ENCODE assay signal across 12 cellular contexts in genomic region chr17:78419970-78420820, GRCh38. TPM values are rescaled to one million over a fixed set of nuclear protein-coding genes. Genes with fewer than 3 reads are reported as not detected.
DNase-seq lines count a peak whose midpoint lies in the region; ATAC-seq and TF ChIP-seq lines count a peak whose summit lies in the region.
"Had no signal": no experiment of that assay in that cellular context is flagged by ENCODE, and none has a peak within 500 bp of the region (broad histone marks: within the 10 kb centered on the region; RNA-seq: fewer than 3 reads in every experiment).

No MANE protein-coding gene starts in this region.

- CTCF ChIA-PET in IMR-90 (lab: Yijun Ruan, JAX): interaction anchor here (2.2 kb wide), 1 partner anchor 59 kb away, joined by 11 read pairs; no protein-coding TSS in a partner anchor

- H2BK5ac ChIP-seq in IMR-90 (ENCODE audit: low read depth, low read length, poor library complexity, severe bottlenecking) (no peak overlapping the region), trophoblast cell (ENCODE audit: low read depth, low read length, poor library complexity) (peak overlapping the region; percentile 24)

- no peak overlapping the region for H2AFZ ChIP-seq in IMR-90 (replicated peaks; ENCODE audit: low read length, poor library complexity)
- no peak overlapping the region for H2AFZ ChIP-seq in trophoblast cell (ENCODE audit: insufficient read depth, low read length, poor library complexity)

- POLR2A ChIA-PET in IMR-90 (lab: Charles Lee; ENCODE audit: unreplicated experiment): interaction anchor here (0.5 kb wide), 1 partner anchor 66 kb away, joined by 5 read pairs; no protein-coding TSS in a partner anchor

- H3K4me2 ChIP-seq in IMR-90 (ENCODE audit: low read depth, low read length) (no peak overlapping the region), trophoblast cell (ENCODE audit: low read length) (no peak overlapping the region)

- H3K4me1 ChIP-seq in IMR-90 (ENCODE audit: control insufficient read depth, insufficient read depth, low read length) (peaks cover 20% of the 10 kb centered on the region), trophoblast cell (ENCODE audit: control insufficient read depth in 1 of 2, insufficient read depth in 2 of 2, low read length in 2 of 2) (peaks cover 30 to 34% of the 10 kb centered on the region in 2 experiments)
- H3K4me1 ChIP-seq: foreskin keratinocyte had no signal

- H4K20me1 ChIP-seq in IMR-90 (ENCODE audit: insufficient read depth, low read length): peaks cover 22% of the 10 kb centered on the region; the same call in 1 of the 2 replicates

- H2BK20ac ChIP-seq in IMR-90 (ENCODE audit: low read depth, low read length): no peak overlapping the region

- no peak overlapping the region for H2AK5ac ChIP-seq in IMR-90 (ENCODE audit: low read depth, low read length)
- peak overlapping the region; percentile 24 for H2AK5ac ChIP-seq in trophoblast cell (ENCODE audit: low read length)

- no peak overlapping the region for H4K5ac ChIP-seq in IMR-90 (ENCODE audit: low read depth, low read length)

- no peaks in the 10 kb centered on the region for H3K9me3 Mint-ChIP-seq in T-helper 1 cell treated with Interleukin-12 subunit alpha and Interleukin-12 subunit beta and Interleukin-4 antibody, amounts not matched to agents 30 μg/mL and 1 μg/mL, for 36 hours
- peaks cover 5% of the 10 kb centered on the region for H3K9me3 Mint-ChIP-seq in glutamatergic neuron (ENCODE audit: unreplicated experiment)
- H3K9me3 Mint-ChIP-seq in progenitor cell of endocrine pancreas (ENCODE audit: low read depth): no peaks in the 10 kb centered on the region

- H3K36me3 Mint-ChIP-seq in T-helper 1 cell treated with Interleukin-12 subunit alpha and Interleukin-12 subunit beta and Interleukin-4 antibody, amounts not matched to agents 30 μg/mL and 1 μg/mL, for 36 hours (ENCODE audit: low read depth): peaks cover 60% of the 10 kb centered on the region
- H3K36me3 Mint-ChIP-seq in glutamatergic neuron (ENCODE audit: unreplicated experiment) (peaks cover 6% of the 10 kb centered on the region), progenitor cell of endocrine pancreas (ENCODE audit: insufficient read depth) (peaks cover 21% of the 10 kb centered on the region)

- H3K9ac ChIP-seq in IMR-90 (ENCODE audit: low read depth, low read length) (no peak overlapping the region), trophoblast cell (ENCODE audit: low read length) (no peak overlapping the region)

- H3K27ac ChIP-seq in IMR-90 (ENCODE audit: insufficient read depth, low read length) (no peak overlapping the region), trophoblast cell (ENCODE audit: low read depth, low read length) (peak overlapping the region; percentile 13)
- H3K27ac ChIP-seq: foreskin keratinocyte had no signal

- H3K23ac ChIP-seq in IMR-90 (ENCODE audit: low read depth, low read length): no peak overlapping the region
- no peak overlapping the region for H3K23ac ChIP-seq in trophoblast cell (ENCODE audit: low read length)

- no peak overlapping the region for H4K12ac ChIP-seq in trophoblast cell (ENCODE audit: low read depth, low read length)

- 76% methylated on average over 8 of the region's 22 CpGs; no CpG with 5 or more reads in 1 of the 2 experiments for WGBS in IMR-90 (ENCODE audit: extremely low coverage in 2 of 2, insufficient read length in 1 of 2), 2 experiments
- WGBS in trophoblast cell (ENCODE audit: extremely low coverage, insufficient coverage, insufficient read length): no CpG with 5 or more reads among the region's 22 CpGs

- in situ Hi-C loops in IMR-90 (cut with MboI; ENCODE audit: low sequenced_read_pairs): loop anchor here (5.0 to 10.0 kb wide), 3 partner anchors 58 to 305 kb away; partner anchors contain the start of gene SOCS3

- TF ChIP-seq RAD21 in IMR-90 (IDR thresholded peaks at IDR 0.05; ENCODE audit: low read length): no peak

- intact Hi-C loops in IMR-90 (cut with micrococcal nuclease): no loop called here

- dilution Hi-C loops in IMR-90 (cut with HindIII; ENCODE audit: low sequenced_read_pairs, unreplicated experiment): no loop called here

- ATAC-seq in IMR-90 (ENCODE audit: low read depth) (no peak), HG03045 (IDR thresholded peaks at IDR 0.05; ENCODE audit: unreplicated experiment) (no peak), HG03039 (IDR thresholded peaks at IDR 0.05; ENCODE audit: unreplicated experiment) (no peak)
- ATAC-seq: activated CD8-positive, alpha-beta T cell treated with anti-CD3 and anti-CD28 coated beads, Interleukin-2, amount 10 ng/mL, durations not matched to agents 7 days and 5 days; foreskin keratinocyte had no signal

- H3K14ac ChIP-seq in IMR-90 (replicated peaks; ENCODE audit: low read depth, low read length): no peak overlapping the region
- H3K14ac ChIP-seq in trophoblast cell (ENCODE audit: low read length): peak overlapping the region; percentile 33

- no peak overlapping the region for H4K8ac ChIP-seq in IMR-90 (ENCODE audit: low read depth in 2 of 2, low read length in 2 of 2)
- H4K8ac ChIP-seq in trophoblast cell (ENCODE audit: low read depth, low read length): peak overlapping the region; percentile 13

- TF ChIP-seq POLR2A in IMR-90 (IDR thresholded peaks at IDR 0.05; ENCODE audit: low read depth, low read length): no peak

- no peaks in the 10 kb centered on the region for H3K9me3 ChIP-seq in IMR-90 (ENCODE audit: control insufficient read depth, insufficient read depth, low read length)
- no peaks in the 10 kb centered on the region for H3K9me3 ChIP-seq in trophoblast cell (ENCODE audit: insufficient read depth, low read depth, low read length)

- H3K27me3 Mint-ChIP-seq in T-helper 1 cell treated with Interleukin-12 subunit alpha and Interleukin-12 subunit beta and Interleukin-4 antibody, amounts not matched to agents 30 μg/mL and 1 μg/mL, for 36 hours (ENCODE audit: low read depth): no peaks in the 10 kb centered on the region
- H3K27me3 Mint-ChIP-seq in glutamatergic neuron (ENCODE audit: unreplicated experiment) (peaks cover 4% of the 10 kb centered on the region), progenitor cell of endocrine pancreas (no peaks in the 10 kb centered on the region)

- no peak overlapping the region for H3K4ac ChIP-seq in IMR-90 (ENCODE audit: low read depth, low read length)
- no peak overlapping the region for H3K4ac ChIP-seq in trophoblast cell (ENCODE audit: low read depth, low read length)

- peaks cover 58% of the 10 kb centered on the region for H3K4me1 Mint-ChIP-seq in T-helper 1 cell treated with Interleukin-12 subunit alpha and Interleukin-12 subunit beta and Interleukin-4 antibody, amounts not matched to agents 30 μg/mL and 1 μg/mL, for 36 hours (ENCODE audit: low read depth)
- H3K4me1 Mint-ChIP-seq in glutamatergic neuron (ENCODE audit: low read depth, unreplicated experiment): peaks cover 39% of the 10 kb centered on the region
- peaks cover 19% of the 10 kb centered on the region for H3K4me1 Mint-ChIP-seq in progenitor cell of endocrine pancreas (ENCODE audit: low read depth)

- no peak overlapping the region for H3K4me3 ChIP-seq in IMR-90 (ENCODE audit: insufficient read depth, low read depth, low read length)
- H3K4me3 ChIP-seq in trophoblast cell (ENCODE audit: low read depth, low read length): no peak overlapping the region

- H3K36me3 ChIP-seq in IMR-90 (ENCODE audit: control insufficient read depth, insufficient read depth, low read length): peaks cover 48% of the 10 kb centered on the region
- H3K36me3 ChIP-seq in trophoblast cell (ENCODE audit: control insufficient read depth in 1 of 2, insufficient read depth in 2 of 2, low read length in 2 of 2): peaks cover 39 to 46% of the 10 kb centered on the region in 2 experiments

- H3K27ac Mint-ChIP-seq in T-helper 1 cell treated with Interleukin-12 subunit alpha and Interleukin-12 subunit beta and Interleukin-4 antibody, amounts not matched to agents 30 μg/mL and 1 μg/mL, for 36 hours: peak overlapping the region; percentile 58
- H3K27ac Mint-ChIP-seq in glutamatergic neuron (ENCODE audit: unreplicated experiment) (peak overlapping the region; percentile 87), progenitor cell of endocrine pancreas (no peak overlapping the region)
- H3K27ac Mint-ChIP-seq: activated CD8-positive, alpha-beta T cell treated with anti-CD3 and anti-CD28 coated beads, Interleukin-2, amount 10 ng/mL, durations not matched to agents 7 days and 5 days had no signal

- no peak overlapping the region for H3K4me3 Mint-ChIP-seq in T-helper 1 cell treated with Interleukin-12 subunit alpha and Interleukin-12 subunit beta and Interleukin-4 antibody, amounts not matched to agents 30 μg/mL and 1 μg/mL, for 36 hours
- peak overlapping the region; percentile 67 for H3K4me3 Mint-ChIP-seq in glutamatergic neuron (ENCODE audit: unreplicated experiment)
- H3K4me3 Mint-ChIP-seq in progenitor cell of endocrine pancreas (ENCODE audit: low read depth): no peak overlapping the region
- H3K4me3 Mint-ChIP-seq: activated CD8-positive, alpha-beta T cell treated with anti-CD3 and anti-CD28 coated beads, Interleukin-2, amount 10 ng/mL, durations not matched to agents 7 days and 5 days had no signal

- H2BK120ac ChIP-seq in IMR-90 (ENCODE audit: low read depth, low read length) (no peak overlapping the region), trophoblast cell (ENCODE audit: insufficient read depth, low read length, poor library complexity) (peak overlapping the region; percentile 1)

- DNase-seq in T-helper 1 cell (no peak), IMR-90 (no peak), glutamatergic neuron (peak; percentile 64), trophoblast cell (no peak), progenitor cell of endocrine pancreas (ENCODE audit: low spot score, unreplicated experiment) (no peak)
- DNase-seq: activated CD8-positive, alpha-beta T cell treated with anti-CD3 and anti-CD28 coated beads, Interleukin-2, amount 10 ng/mL, durations not matched to agents 7 days and 5 days; cortex of kidney; foreskin keratinocyte; NCI-H1417 treated with DMSO at 0.1 percent for 48 hours had no signal

- H3K56ac ChIP-seq in IMR-90 (ENCODE audit: extremely low read depth, insufficient read depth, low read length): no peak overlapping the region

- no peaks in the 10 kb centered on the region for H3K27me3 ChIP-seq in IMR-90 (ENCODE audit: control insufficient read depth, insufficient read depth, low read length)
- no peaks in the 10 kb centered on the region for H3K27me3 ChIP-seq in trophoblast cell (ENCODE audit: insufficient read depth, low read length)
- H3K27me3 ChIP-seq: foreskin keratinocyte had no signal

- H2BK15ac ChIP-seq in IMR-90 (ENCODE audit: low read depth, low read length): no peak overlapping the region

- TF ChIP-seq CTCF in IMR-90 (conservative IDR thresholded peaks at IDR 0.05; ENCODE audit: low read depth, low read length) (no peak), glutamatergic neuron (IDR thresholded peaks at IDR 0.05; ENCODE audit: partially characterized antibody, unreplicated experiment) (no peak), progenitor cell of endocrine pancreas (IDR thresholded peaks at IDR 0.05; ENCODE audit: unreplicated experiment) (no peak)

- H2BK12ac ChIP-seq in trophoblast cell (ENCODE audit: low read length): peak overlapping the region; percentile 70

- H3K79me1 ChIP-seq in IMR-90 (ENCODE audit: low read depth in 1 of 2, low read length in 2 of 2) (peaks cover 17 to 78% of the 10 kb centered on the region in 2 experiments), trophoblast cell (ENCODE audit: low read length) (peaks cover 23% of the 10 kb centered on the region)

- no peak overlapping the region for H3K18ac ChIP-seq in IMR-90 (ENCODE audit: low read depth, low read length)
- peak overlapping the region; percentile 31 for H3K18ac ChIP-seq in trophoblast cell (ENCODE audit: low read length)

- peaks cover 2% of the 10 kb centered on the region for H3K79me2 ChIP-seq in trophoblast cell (ENCODE audit: control insufficient read depth, insufficient read depth, low read length, poor library complexity)

- H4K91ac ChIP-seq in IMR-90 (ENCODE audit: insufficient read depth, low read depth, low read length): no peak overlapping the region
- H4K91ac ChIP-seq in trophoblast cell (ENCODE audit: low read depth, low read length): peak overlapping the region; percentile 41

- 0 out of 2 replicates have a peak, but pooled peaks cover 6% of the 10 kb centered on the region for H3K9me1 ChIP-seq in IMR-90 (ENCODE audit: insufficient read depth, low read length)

- H2AK9ac ChIP-seq in IMR-90 (replicated peaks; ENCODE audit: low read depth, low read length, poor library complexity): peak overlapping the region; percentile 29

- BruUV-seq in IMR-90 (replicated peaks; lab: Mats Ljungman, UMichigan): no TSS peak

RNA-seq across cellular contexts. Expression of gene PGS1, which starts 41.7 kb away (rescaled TPM):
- total RNA-seq in IMR-90 (2012; rRNA removed) (14.4 and 18.5 TPM in 2 replicates), glutamatergic neuron (ENCODE audit: unreplicated experiment) (50.2 TPM), progenitor cell of endocrine pancreas (66.1 and 67.1 TPM in 2 replicates)
- polyA plus RNA-seq in IMR-90 (2012; rRNA removed): 35.5 and 43.2 TPM in 2 replicates
- 26.3 and 45.8 TPM in 2 replicates for polyA plus RNA-seq in IMR-90 (2012; cell fraction: cytosol; rRNA removed)
- 189 and 191 TPM in 2 replicates for polyA plus RNA-seq in IMR-90 (2012; cell fraction: nucleus; rRNA removed; ENCODE audit: low replicate concordance)
- polyA plus RNA-seq in trophoblast cell (2013): 23.9 and 26.5 TPM in 2 replicates
